11 cellular contexts compared by ENCODE assay signal in the genomic region with DNA sequence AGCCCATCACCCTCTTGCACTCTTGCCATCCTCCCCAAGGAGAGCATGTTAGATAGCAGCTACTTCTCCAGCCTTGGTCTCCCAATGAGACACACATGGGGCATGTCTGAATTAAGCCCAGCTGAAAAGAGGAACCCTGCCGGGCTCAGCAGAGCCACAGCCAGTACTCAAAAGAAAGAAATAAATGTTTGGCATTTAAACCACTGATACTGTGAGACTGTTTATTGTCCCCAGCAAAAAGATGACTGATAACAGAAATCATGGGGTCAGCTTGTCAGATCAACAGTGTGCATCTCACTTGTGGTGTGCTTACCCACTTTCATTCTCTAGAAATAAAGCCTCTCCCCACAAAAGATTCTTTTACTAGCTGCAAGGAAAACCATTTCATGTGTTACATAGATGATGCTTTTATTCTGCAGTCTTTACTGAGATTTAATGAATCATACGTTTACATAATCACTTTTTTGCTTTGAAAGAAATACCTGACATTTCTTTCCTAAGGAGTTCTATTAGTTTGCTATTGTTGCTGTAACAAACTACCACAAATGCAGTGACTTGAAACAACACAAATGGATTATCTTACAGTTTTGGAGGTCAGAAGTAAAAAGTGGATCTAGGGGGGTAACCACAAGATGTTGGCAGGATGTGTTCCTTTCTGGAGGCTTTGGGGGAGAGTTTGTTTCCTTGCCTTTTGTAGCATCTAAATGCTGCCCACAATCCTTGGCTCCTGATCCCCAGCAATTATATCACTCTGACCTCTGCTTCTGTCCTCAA. TPM values are rescaled to one million over a fixed set of nuclear protein-coding genes. Genes with fewer than 3 reads are reported as not detected.
DNase-seq lines count a peak whose midpoint lies in the region; ATAC-seq and TF ChIP-seq lines count a peak whose summit lies in the region.
"Had no signal": no experiment of that assay in that cellular context is flagged by ENCODE, and none has a peak within 500 bp of the region (broad histone marks: within the 10 kb centered on the region; RNA-seq: fewer than 3 reads in every experiment).

No MANE protein-coding gene starts in this region.

- 29 to 42% (median 33%) methylated on average over 2 of the region's 2 CpGs for WGBS in stomach, 5 donors

- H3K4me1 ChIP-seq in GM23338 (ENCODE audit: insufficient read depth), result no peaks in the 10 kb centered on the region
- H3K4me1 ChIP-seq in stomach, result no peaks in the 10 kb centered on the region

- peaks cover 9% of the 10 kb centered on the region; the same call in 2 of the 3 replicates for H3K4me1 Mint-ChIP-seq in GM23338
- H3K4me1 Mint-ChIP-seq in chondrocyte (ENCODE audit: low read depth), result no peaks in the 10 kb centered on the region
- H3K4me1 Mint-ChIP-seq: naive thymus-derived CD4-positive, alpha-beta T cell had no signal

- H3K27ac ChIP-seq in GM23338 (ENCODE audit: low read depth), result no peak overlapping the region
- H3K27ac ChIP-seq in RWPE1, result no peak overlapping the region
- no peak overlapping the region for H3K27ac ChIP-seq in stomach
- H3K27ac ChIP-seq: thoracic aorta had no signal

- H4K20me1 ChIP-seq in GM23338 (replicated peaks; ENCODE audit: insufficient read depth), result no peaks in the 10 kb centered on the region

- no peaks in the 10 kb centered on the region for H3K9me3 ChIP-seq in stomach
- H3K9me3 ChIP-seq: thoracic aorta had no signal

- H3K4me3 ChIP-seq in GM23338, result no peak overlapping the region
- H3K4me3 ChIP-seq in stomach, result no peak overlapping the region
- H3K4me3 ChIP-seq: thoracic aorta had no signal

- ATAC-seq in GM18870 (IDR thresholded peaks at IDR 0.05; ENCODE audit: unreplicated experiment) (peak; percentile 77), GM23338 (peak; percentile 47; the same call in 2 of the 3 replicates), HG03457 (IDR thresholded peaks at IDR 0.05; ENCODE audit: unreplicated experiment) (peak; percentile 71)
- ATAC-seq: naive thymus-derived CD4-positive, alpha-beta T cell had no signal

- H3K27me3 ChIP-seq in GM23338 (ENCODE audit: insufficient read depth), result no peaks in the 10 kb centered on the region
- H3K27me3 ChIP-seq in stomach, result no peaks in the 10 kb centered on the region

- H3K9me2 ChIP-seq in GM23338 (ENCODE audit: insufficient read depth), result no peaks in the 10 kb centered on the region

- no peak overlapping the region for H3K4me2 ChIP-seq in GM23338

- intact Hi-C loops in stomach (cut with DNase I; ENCODE audit: low total_unique reads), result no loop called here

- no peak for DNase-seq in GM23338 (ENCODE audit: low spot score)
- peak; percentile 35 for DNase-seq in foreskin melanocyte
- DNase-seq in RWPE1 (ENCODE audit: low spot score), result no peak
- DNase-seq in chondrocyte (ENCODE audit: low spot score), result no peak
- DNase-seq in stomach, result no peak
- DNase-seq in Ammon's horn (ENCODE audit: low spot score), result no peak
- DNase-seq: activated effector memory CD4-positive, alpha-beta T cell treated with Interleukin-2 at 50 U/mL for 16 hours; naive thymus-derived CD4-positive, alpha-beta T cell had no signal

- no peaks in the 10 kb centered on the region for H3F3A ChIP-seq in GM23338 (replicated peaks; ENCODE audit: low read depth)

- peaks cover 2% of the 10 kb centered on the region; the same call in 2 of the 3 replicates for H3K9me3 Mint-ChIP-seq in GM23338
- H3K9me3 Mint-ChIP-seq in chondrocyte (ENCODE audit: low read depth), result no peaks in the 10 kb centered on the region

- POLR2A ChIA-PET in RWPE1 (lab: Yijun Ruan, JAX; ENCODE audit: low non-redundant PET), result no interaction called here

- H3K27ac Mint-ChIP-seq in GM23338 (no peak overlapping the region), chondrocyte (ENCODE audit: unreplicated experiment) (no peak overlapping the region)
- H3K27ac Mint-ChIP-seq: naive thymus-derived CD4-positive, alpha-beta T cell had no signal

- H3K36me3 ChIP-seq in GM23338 (ENCODE audit: insufficient read depth) (no peaks in the 10 kb centered on the region), stomach (no peaks in the 10 kb centered on the region)
- H3K36me3 ChIP-seq: thoracic aorta had no signal

- peak overlapping the region; percentile 56; the same call in 1 of the 2 replicates for H2AFZ ChIP-seq in GM23338

- no peaks in the 10 kb centered on the region for H3K27me3 Mint-ChIP-seq in GM23338 (ENCODE audit: insufficient read depth, low read depth, poor library complexity)
- peaks cover 9% of the 10 kb centered on the region for H3K27me3 Mint-ChIP-seq in chondrocyte (ENCODE audit: low read depth)

- TF ChIP-seq CTCF in GM23338 (conservative IDR thresholded peaks at IDR 0.05; ENCODE audit: low read depth in 2 of 2) (no peak), RWPE1 (conservative IDR thresholded peaks at IDR 0.05; ENCODE audit: low read depth) (no peak), chondrocyte (IDR thresholded peaks at IDR 0.05) (no peak), stomach (IDR thresholded peaks at IDR 0.05) (no peak)

- H3K36me3 Mint-ChIP-seq in GM23338 (ENCODE audit: low read depth), result no peaks in the 10 kb centered on the region
- H3K36me3 Mint-ChIP-seq in chondrocyte (ENCODE audit: low read depth), result no peaks in the 10 kb centered on the region
- H3K36me3 Mint-ChIP-seq: naive thymus-derived CD4-positive, alpha-beta T cell had no signal

- TF ChIP-seq POLR2A in stomach (IDR thresholded peaks at IDR 0.05), result no peak

- no peak overlapping the region for H3K4me3 Mint-ChIP-seq in GM23338
- H3K4me3 Mint-ChIP-seq in chondrocyte (ENCODE audit: unreplicated experiment), result no peak overlapping the region
- H3K4me3 Mint-ChIP-seq: naive thymus-derived CD4-positive, alpha-beta T cell had no signal

- no peaks in the 10 kb centered on the region for H3K79me2 ChIP-seq in GM23338 (replicated peaks; ENCODE audit: insufficient read depth)

- CTCF ChIA-PET in RWPE1 (lab: Yijun Ruan, JAX), result no interaction called here

- no peak for TF ChIP-seq EP300 in stomach (IDR thresholded peaks at IDR 0.05)

TF ChIP-seq in GM23338, 12 proteins besides CTCF, POLR2A, EP300 and RAD21 (continues in another document):
- TF ChIP-seq, protein P1, sequence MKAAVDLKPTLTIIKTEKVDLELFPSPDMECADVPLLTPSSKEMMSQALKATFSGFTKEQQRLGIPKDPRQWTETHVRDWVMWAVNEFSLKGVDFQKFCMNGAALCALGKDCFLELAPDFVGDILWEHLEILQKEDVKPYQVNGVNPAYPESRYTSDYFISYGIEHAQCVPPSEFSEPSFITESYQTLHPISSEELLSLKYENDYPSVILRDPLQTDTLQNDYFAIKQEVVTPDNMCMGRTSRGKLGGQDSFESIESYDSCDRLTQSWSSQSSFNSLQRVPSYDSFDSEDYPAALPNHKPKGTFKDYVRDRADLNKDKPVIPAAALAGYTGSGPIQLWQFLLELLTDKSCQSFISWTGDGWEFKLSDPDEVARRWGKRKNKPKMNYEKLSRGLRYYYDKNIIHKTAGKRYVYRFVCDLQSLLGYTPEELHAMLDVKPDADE (IDR thresholded peaks at IDR 0.05), result no peak
- TF ChIP-seq, protein P2, sequence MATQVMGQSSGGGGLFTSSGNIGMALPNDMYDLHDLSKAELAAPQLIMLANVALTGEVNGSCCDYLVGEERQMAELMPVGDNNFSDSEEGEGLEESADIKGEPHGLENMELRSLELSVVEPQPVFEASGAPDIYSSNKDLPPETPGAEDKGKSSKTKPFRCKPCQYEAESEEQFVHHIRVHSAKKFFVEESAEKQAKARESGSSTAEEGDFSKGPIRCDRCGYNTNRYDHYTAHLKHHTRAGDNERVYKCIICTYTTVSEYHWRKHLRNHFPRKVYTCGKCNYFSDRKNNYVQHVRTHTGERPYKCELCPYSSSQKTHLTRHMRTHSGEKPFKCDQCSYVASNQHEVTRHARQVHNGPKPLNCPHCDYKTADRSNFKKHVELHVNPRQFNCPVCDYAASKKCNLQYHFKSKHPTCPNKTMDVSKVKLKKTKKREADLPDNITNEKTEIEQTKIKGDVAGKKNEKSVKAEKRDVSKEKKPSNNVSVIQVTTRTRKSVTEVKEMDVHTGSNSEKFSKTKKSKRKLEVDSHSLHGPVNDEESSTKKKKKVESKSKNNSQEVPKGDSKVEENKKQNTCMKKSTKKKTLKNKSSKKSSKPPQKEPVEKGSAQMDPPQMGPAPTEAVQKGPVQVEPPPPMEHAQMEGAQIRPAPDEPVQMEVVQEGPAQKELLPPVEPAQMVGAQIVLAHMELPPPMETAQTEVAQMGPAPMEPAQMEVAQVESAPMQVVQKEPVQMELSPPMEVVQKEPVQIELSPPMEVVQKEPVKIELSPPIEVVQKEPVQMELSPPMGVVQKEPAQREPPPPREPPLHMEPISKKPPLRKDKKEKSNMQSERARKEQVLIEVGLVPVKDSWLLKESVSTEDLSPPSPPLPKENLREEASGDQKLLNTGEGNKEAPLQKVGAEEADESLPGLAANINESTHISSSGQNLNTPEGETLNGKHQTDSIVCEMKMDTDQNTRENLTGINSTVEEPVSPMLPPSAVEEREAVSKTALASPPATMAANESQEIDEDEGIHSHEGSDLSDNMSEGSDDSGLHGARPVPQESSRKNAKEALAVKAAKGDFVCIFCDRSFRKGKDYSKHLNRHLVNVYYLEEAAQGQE (IDR thresholded peaks at IDR 0.05; ENCODE audit: unreplicated experiment), result no peak
- TF ChIP-seq POLR2AphosphoS5 (IDR thresholded peaks at IDR 0.05; ENCODE audit: low read depth) (no peak), ZNF114 (CRISPR knock-in tag; IDR thresholded peaks at IDR 0.05) (no peak), NANOG (IDR thresholded peaks at IDR 0.05; ENCODE audit: borderline replicate concordance) (no peak), CREB1 (CRISPR knock-in tag; IDR thresholded peaks at IDR 0.05; ENCODE audit: low read depth) (no peak), EZH2 (IDR thresholded peaks at IDR 0.05; ENCODE audit: low read depth, unreplicated experiment) (no peak), JUNB (IDR thresholded peaks at IDR 0.05; ENCODE audit: unreplicated experiment) (no peak), ZNF331 (CRISPR knock-in tag; IDR thresholded peaks at IDR 0.05; ENCODE audit: low read depth) (no peak)

RNA-seq across cellular contexts. Expression of a gene that starts 20.9 kb away (rescaled TPM):
- 1.6 TPM in 1 of 2 replicates, not detected in the other for total RNA-seq in GM23338 (2014; rRNA removed; shearing (Covaris generic))
- polyA plus RNA-seq in GM23338 (2016; fragmentation: Nextera tagmentation; extraction: Ambion mirVana) (0.61 and 2.1 TPM in 2 replicates), stomach (1 to 10 TPM in 1 of 3 donors, not detected in 2; 1.3 TPM)
- total RNA-seq in chondrocyte (not detected in 3 replicates), stomach (1 to 10 TPM in 2 of 5 donors, not detected in 3; 2.0 to 4.2 TPM)
- total RNA-seq: naive thymus-derived CD4-positive, alpha-beta T cell had no signal
